In genomic region chr2:173214213-173214612, GRCh38 we compare ENCODE assay signal across 27 cellular contexts.
DNase-seq lines count a peak whose midpoint lies in the region; ATAC-seq, FAIRE-seq and TF ChIP-seq lines count a peak whose summit lies in the region.
"Had no signal": no experiment of that assay in that cellular context is flagged by ENCODE, and none has a peak within 500 bp of the region (broad histone marks: within the 10 kb centered on the region; RNA-seq: fewer than 3 reads in every experiment).

No MANE protein-coding gene starts in this region.

- no peak for TF ChIP-seq RAD21 in GM12878 (IDR thresholded peaks at IDR 0.05; ENCODE audit: insufficient read depth, low read depth, low read length)

- no peak overlapping the region for H3K27ac ChIP-seq in GM12878 (ENCODE audit: control insufficient read depth, insufficient read depth)
- H3K27ac ChIP-seq in psoas muscle, result peak overlapping the region; percentile 86
- H3K27ac ChIP-seq in left lung, result no peak overlapping the region
- H3K27ac ChIP-seq: ascending aorta, SJSA1 had no signal

- TF ChIP-seq CTCF in GM12878 (IDR thresholded peaks at IDR 0.05 in 2 of 3, conservative IDR thresholded peaks at IDR 0.05 in 1 of 3; ENCODE audit: control insufficient read depth in 2 of 3, extremely low read depth in 1 of 3, insufficient read depth in 1 of 3, low read depth in 3 of 3, low read length in 3 of 3), result no peak
- TF ChIP-seq CTCF in psoas muscle (IDR thresholded peaks at IDR 0.05), result no peak
- TF ChIP-seq CTCF in left lung (IDR thresholded peaks at IDR 0.05), result no peak

- SMC1A ChIA-PET in GM12878 (lab: Charles Lee; ENCODE audit: uncharacterized antibody, unreplicated experiment), result interaction anchor here (1.0 kb wide), 1 partner anchor 187 kb away, joined by 3 read pairs; no protein-coding TSS in a partner anchor

- 99% methylated on average over 5 of the region's 5 CpGs for WGBS in GM12878 (ENCODE audit: insufficient coverage, insufficient replicate concordance, low lambda C conversion rate, missing lambda C conversion rate)
- WGBS in psoas muscle, 3 donors, result 31 to 52% (median 33%) methylated on average over 5 of the region's 5 CpGs

- no peak overlapping the region for H2AFZ ChIP-seq in GM12878 (ENCODE audit: control insufficient read depth, low read depth, low read length)

- FAIRE-seq in GM12878 (lab: Jason Lieb, UNC), result no peak
- FAIRE-seq: G401.6, K562 had no signal

- intact Hi-C loops in GM12878 (cut with micrococcal nuclease; ENCODE audit: unreplicated experiment) (no loop called here), psoas muscle (cut with DNase I) (loop anchor here in 1 of 2 donors (5.0 kb wide), 2 partner anchors 122 to 137 kb away; partner anchors contain the start of gene MAP3K20), left lung (cut with DNase I) (loop anchor here in 1 of 2 donors (5.0 kb wide), 1 partner anchor 182 kb away; no protein-coding TSS in a partner anchor)

- no peaks in the 10 kb centered on the region for H3K79me2 ChIP-seq in GM12878 (ENCODE audit: control insufficient read depth, insufficient read depth, low read length)

- ATAC-seq in GM12878, result no peak
- peak; percentile 70 to 80 (median 78) for ATAC-seq in psoas muscle
- no peak for ATAC-seq in HG02938 (IDR thresholded peaks at IDR 0.05; ENCODE audit: unreplicated experiment)
- no peak for ATAC-seq in left lung
- ATAC-seq: activated naive CD4-positive, alpha-beta T cell treated with anti-CD3 and anti-CD28 coated beads, Interleukin-2, amount 50 U/mL, for 72 hours; HCT116; K562; stimulated activated naive CD8-positive, alpha-beta T cell treated with anti-CD3 and anti-CD28 coated beads, Interleukin-15, Interleukin-2, amounts not matched to agents 100 U/mL and 50 U/mL, for 24 hours; T-helper 17 cell had no signal

- no peak overlapping the region for H3K4me3 ChIP-seq in GM12878
- H3K4me3 ChIP-seq in psoas muscle, result peak overlapping the region; percentile 6
- H3K4me3 ChIP-seq in left lung, result no peak overlapping the region
- H3K4me3 ChIP-seq: ascending aorta, K562, SJSA1, tibial artery had no signal

- H3K4me1 ChIP-seq in GM12878 (ENCODE audit: control insufficient read depth, insufficient read depth, low read length) (no peaks in the 10 kb centered on the region), psoas muscle (peaks cover 62% of the 10 kb centered on the region), left lung (peaks cover 3 to 26% of the 10 kb centered on the region in 2 donors)

- in situ Hi-C loops in GM12878 (cut with MboI), result loop anchor here (5.0 kb wide), 1 partner anchor 187 kb away; no protein-coding TSS in a partner anchor

- TF ChIP-seq POLR2A in GM12878 (IDR thresholded peaks at IDR 0.05; ENCODE audit: low read depth, low read length), result no peak

- no peak for TF ChIP-seq EP300 in GM12878 (IDR thresholded peaks at IDR 0.05; ENCODE audit: borderline replicate concordance in 1 of 2, control insufficient read depth in 1 of 2, low read depth in 2 of 2, low read length in 2 of 2)

- BruUV-seq in GM12878 (replicated peaks; lab: Mats Ljungman, UMichigan), result no TSS peak

- no peaks in the 10 kb centered on the region for H3K9me3 ChIP-seq in GM12878 (replicated peaks; ENCODE audit: control insufficient read depth, insufficient read depth, low read length)
- H3K9me3 ChIP-seq in psoas muscle, result no peaks in the 10 kb centered on the region
- H3K9me3 ChIP-seq in left lung, result no peaks in the 10 kb centered on the region
- H3K9me3 ChIP-seq: ascending aorta, SJSA1, tibial artery had no signal

- H3K4me2 ChIP-seq in GM12878 (ENCODE audit: control insufficient read depth, insufficient read depth), result no peak overlapping the region

- DNase-seq in NCI-H1694 treated with DMSO at 0.1 percent for 48 hours (lab: John Stamatoyannopoulos, UW) (peak; percentile 80), GM12878 (ENCODE audit: low read depth, low spot score) (no peak), fibroblast of peridontal ligament (ENCODE audit: extremely low read depth) (peak; percentile 58), psoas muscle (peak in 1 of 2 donors; percentile 57), COLO668 (lab: John Stamatoyannopoulos, UW; ENCODE audit: unreplicated experiment) (no peak), left lung (no peak)
- no peak for DNase-seq in NK-92 treated with Interleukin-12 subunit alpha and Interleukin-12 subunit beta, amount 100 ng/mL, for 24 hours (lab: John Stamatoyannopoulos, UW)
- DNase-seq: activated CD4-positive, alpha-beta T cell treated with anti-CD3 and anti-CD28 coated beads, Interleukin-2, amount 10 ng/mL, durations not matched to agents 24 days and 14 days; CD4-positive, CD25-positive, alpha-beta regulatory T cell; effector CD4-positive, alpha-beta T cell; glutamatergic neuron; MM.1S; NCI-H1417 treated with DMSO at 0.1 percent for 48 hours; NCI-H69; posterior cingulate gyrus; stimulated activated CD4-positive, alpha-beta T cell treated with anti-CD3 and anti-CD28 coated beads, Interleukin-12 subunit alpha, Interleukin-12 subunit beta, amount 100 ng/mL, for 4 hours; stimulated activated CD4-positive, alpha-beta T cell treated with anti-CD3 and anti-CD28 coated beads, Interleukin-4, amount 100 ng/mL, for 4 hours; stimulated activated naive CD8-positive, alpha-beta T cell treated with anti-CD3 and anti-CD28 coated beads, Interleukin-15, Interleukin-2, amounts not matched to agents 100 U/mL and 50 U/mL, for 24 hours; T-helper 17 cell; tibial artery had no signal

- RAD21 ChIA-PET in GM12878 (lab: Charles Lee; ENCODE audit: unreplicated experiment), result no interaction called here

- CTCF ChIA-PET in GM12878 (lab: Yijun Ruan, JAX), result interaction anchor here (2.6 kb wide), 1 partner anchor 187 kb away, joined by 17 read pairs; no protein-coding TSS in a partner anchor

- H3K27me3 ChIP-seq in GM12878 (replicated peaks in 1 of 2; ENCODE audit: control insufficient read depth in 2 of 2, insufficient read depth in 2 of 2, low read length in 1 of 2) (no peaks in the 10 kb centered on the region; a peak in 1 of 4 replicates), psoas muscle (ENCODE audit: insufficient read depth in 3 of 3, low read length in 2 of 3) (no peaks in the 10 kb centered on the region), left lung (no peaks in the 10 kb centered on the region)
- H3K27me3 ChIP-seq: ascending aorta, SJSA1, tibial artery had no signal

- POLR2A ChIA-PET in GM12878 (lab: Charles Lee), result no interaction called here

- no peaks in the 10 kb centered on the region for H4K20me1 ChIP-seq in GM12878 (ENCODE audit: control insufficient read depth, insufficient read depth)

- no peak overlapping the region for H3K9ac ChIP-seq in GM12878 (ENCODE audit: control insufficient read depth, insufficient read depth, low read length)

- H3K36me3 ChIP-seq in GM12878 (ENCODE audit: control insufficient read depth in 2 of 2, insufficient read depth in 2 of 2, low read length in 1 of 2), result peaks cover 0 to 2% of the 10 kb centered on the region in 2 experiments; a peak in 1 of 4 replicates
- H3K36me3 ChIP-seq in psoas muscle (ENCODE audit: insufficient read depth in 1 of 2, low read depth in 1 of 2), result peaks cover 0 to 43% of the 10 kb centered on the region in 2 donors
- peaks cover 0 to 12% of the 10 kb centered on the region in 2 donors for H3K36me3 ChIP-seq in left lung
- H3K36me3 ChIP-seq: ascending aorta had no signal

TF ChIP-seq in GM12878, 131 proteins besides CTCF, POLR2A, EP300 and RAD21 (continues in another document):
- TF ChIP-seq HCFC1 (IDR thresholded peaks at IDR 0.05; ENCODE audit: low read length) (no peak), ZNF687 (IDR thresholded peaks at IDR 0.05) (no peak), ESRRA (IDR thresholded peaks at IDR 0.05; ENCODE audit: low read length) (no peak), JUNB (IDR thresholded peaks at IDR 0.05) (no peak), TARDBP (IDR thresholded peaks at IDR 0.05; ENCODE audit: borderline replicate concordance) (no peak), MTA2 (IDR thresholded peaks at IDR 0.05; ENCODE audit: low read depth) (no peak)
- TF ChIP-seq, protein P1, sequence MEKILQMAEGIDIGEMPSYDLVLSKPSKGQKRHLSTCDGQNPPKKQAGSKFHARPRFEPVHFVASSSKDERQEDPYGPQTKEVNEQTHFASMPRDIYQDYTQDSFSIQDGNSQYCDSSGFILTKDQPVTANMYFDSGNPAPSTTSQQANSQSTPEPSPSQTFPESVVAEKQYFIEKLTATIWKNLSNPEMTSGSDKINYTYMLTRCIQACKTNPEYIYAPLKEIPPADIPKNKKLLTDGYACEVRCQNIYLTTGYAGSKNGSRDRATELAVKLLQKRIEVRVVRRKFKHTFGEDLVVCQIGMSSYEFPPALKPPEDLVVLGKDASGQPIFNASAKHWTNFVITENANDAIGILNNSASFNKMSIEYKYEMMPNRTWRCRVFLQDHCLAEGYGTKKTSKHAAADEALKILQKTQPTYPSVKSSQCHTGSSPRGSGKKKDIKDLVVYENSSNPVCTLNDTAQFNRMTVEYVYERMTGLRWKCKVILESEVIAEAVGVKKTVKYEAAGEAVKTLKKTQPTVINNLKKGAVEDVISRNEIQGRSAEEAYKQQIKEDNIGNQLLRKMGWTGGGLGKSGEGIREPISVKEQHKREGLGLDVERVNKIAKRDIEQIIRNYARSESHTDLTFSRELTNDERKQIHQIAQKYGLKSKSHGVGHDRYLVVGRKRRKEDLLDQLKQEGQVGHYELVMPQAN (conservative IDR thresholded peaks at IDR 0.05), result no peak

Comparison
In these comparisons a context has a peak if more than half of its experiments do, and no peak if none do; other contexts are left out.
1. DNase-seq: peak in NCI-H1694 treated with DMSO at 0.1 percent for 48 hours (single experiment) and fibroblast of peridontal ligament (single experiment); none in GM12878 (single experiment), NK-92 treated with Interleukin-12 subunit alpha and Interleukin-12 subunit beta, amount 100 ng/mL, for 24 hours (single experiment), COLO668 (single experiment) and left lung (0 of 2).
2. ATAC-seq: peak in psoas muscle (4 of 4); none in GM12878 (single experiment), HG02938 (single experiment) and left lung (single experiment).